8 cellular contexts compared by ENCODE assay signal in genomic region chr2:231713738-231714638, GRCh38.
A peak's percentile ranks its signal among the peaks of the same experiment; 100 is the strongest.
DNase-seq lines count a peak whose midpoint lies in the region; ATAC-seq and TF ChIP-seq lines count a peak whose summit lies in the region.

No MANE protein-coding gene starts in this region.

- no peak overlapping the region for H2AFZ ChIP-seq in parathyroid adenoma

- ATAC-seq in GM19035 (IDR thresholded peaks at IDR 0.05; ENCODE audit: unreplicated experiment) (peak; percentile 25), SK-N-SH treated with all-trans-retinoic acid at 6 μM for 48 hours (peak; percentile 61)

- POLR2A ChIA-PET in AG04449 (lab: Yijun Ruan, JAX) = interaction anchor here (0.6 to 2.5 kb wide), 10 partner anchors 7 to 253 kb away, joined by 3 to 9 read pairs (median 5); no protein-coding TSS in a partner anchor

- H3K36me3 Mint-ChIP-seq in activated naive CD8-positive, alpha-beta T cell = peaks cover 19% of the 10 kb centered on the region

- peak overlapping the region; percentile 83 for H3K4me3 Mint-ChIP-seq in activated naive CD8-positive, alpha-beta T cell

- TF ChIP-seq POLR2A in NB4 (IDR thresholded peaks at IDR 0.05; ENCODE audit: extremely low read depth, insufficient read length) = peak; percentile 29

- H3K4me1 Mint-ChIP-seq in activated naive CD8-positive, alpha-beta T cell (ENCODE audit: low read depth) = peaks cover 27% of the 10 kb centered on the region

- H3K4me1 ChIP-seq in parathyroid adenoma = peaks cover 16% of the 10 kb centered on the region
- peaks cover 0 to 58% (median 38%) of the 10 kb centered on the region in 4 donors for H3K4me1 ChIP-seq in tibial artery

- H3K9me3 Mint-ChIP-seq in activated naive CD8-positive, alpha-beta T cell (ENCODE audit: low read depth) = no peaks in the 10 kb centered on the region

- CTCF ChIA-PET in AG04449 (lab: Yijun Ruan, JAX) = interaction anchor here (0.6 to 8.7 kb wide), 47 partner anchors 9 to 153 kb away, joined by 3 to 743 read pairs (median 10); partner anchors contain the start of gene COPS7B

- no peaks in the 10 kb centered on the region for H3K36me3 ChIP-seq in parathyroid adenoma (ENCODE audit: control insufficient read depth, insufficient read depth, low read length)
- peaks cover 16 to 26% (median 17%) of the 10 kb centered on the region in 3 donors for H3K36me3 ChIP-seq in tibial artery

- no peak overlapping the region for H3K4me2 ChIP-seq in parathyroid adenoma (ENCODE audit: low read length)

- H3K27me3 ChIP-seq in parathyroid adenoma (ENCODE audit: control insufficient read depth, insufficient read depth, low read length) (no peaks in the 10 kb centered on the region), tibial artery (no peaks in the 10 kb centered on the region)

- TF ChIP-seq CTCF in AG04449 (IDR thresholded peaks at IDR 0.05; ENCODE audit: insufficient read depth, low read length, missing control alignments) (peak; percentile 98), NB4 (IDR thresholded peaks at IDR 0.05; ENCODE audit: low read depth, low read length) (peak; percentile 96), parathyroid adenoma (IDR thresholded peaks at IDR 0.05) (peak; percentile 97), tibial artery (IDR thresholded peaks at IDR 0.05) (peak; percentile 91 to 94)

- H3K27ac ChIP-seq in parathyroid adenoma = peak overlapping the region; percentile 0
- peak overlapping the region; percentile 51 to 71 for H3K27ac ChIP-seq in tibial artery

- intact Hi-C loops in head of caudate nucleus (cut with DNase I) (loop anchor here (2.0 kb wide), 1 partner anchor 37 kb away; no protein-coding TSS in a partner anchor), tibial artery (cut with DNase I; ENCODE audit: low total_unique reads) (loop anchor here (2.0 kb wide), 1 partner anchor 37 kb away; no protein-coding TSS in a partner anchor)

- H3K27me3 Mint-ChIP-seq in activated naive CD8-positive, alpha-beta T cell = no peaks in the 10 kb centered on the region

- peak overlapping the region; percentile 92 for H3K27ac Mint-ChIP-seq in activated naive CD8-positive, alpha-beta T cell

- H3K9ac ChIP-seq in parathyroid adenoma = no peak overlapping the region

- H3K9me3 ChIP-seq in parathyroid adenoma (ENCODE audit: control insufficient read depth, low read length) (no peaks in the 10 kb centered on the region), tibial artery (no peaks in the 10 kb centered on the region)

- peaks cover 12% of the 10 kb centered on the region for H3K79me2 ChIP-seq in parathyroid adenoma

- H3K4me3 ChIP-seq in AG04449 (ENCODE audit: low read depth, low read length) (no peak overlapping the region), NB4 (ENCODE audit: low read depth, low read length) (peak overlapping the region; percentile 17), parathyroid adenoma (ENCODE audit: low read depth, low read length) (no peak overlapping the region), tibial artery (no peak overlapping the region)

- no peak for DNase-seq in AG04449 (ENCODE audit: low read depth, low spot score)
- peak; percentile 95 for DNase-seq in NB4 (ENCODE audit: low read depth)
- DNase-seq in head of caudate nucleus = peak; percentile 74 to 94 (median 84)
- DNase-seq in tibial artery = peak; percentile 88 to 93

TF ChIP-seq in SK-N-SH treated with all-trans-retinoic acid at 6 μM for 48 hours, 23 proteins besides CTCF, POLR2A, EP300 and RAD21 (continues in another document):
- peak; percentile 70; the same call in 1 of the 2 replicates for TF ChIP-seq PATZ1 (CRISPR knock-in tag; IDR thresholded peaks at IDR 0.05; ENCODE audit: borderline replicate concordance)
- TF ChIP-seq ZFP30 (CRISPR knock-in tag; IDR thresholded peaks at IDR 0.05) = peak; percentile 58; the same call in 1 of the 2 replicates
- peak; percentile 88; the same call in 1 of the 2 replicates for TF ChIP-seq GLIS3 (CRISPR knock-in tag; IDR thresholded peaks at IDR 0.05)
- TF ChIP-seq ZC3H10 (CRISPR knock-in tag; IDR thresholded peaks at IDR 0.05) = peak; percentile 48; the same call in 1 of the 2 replicates
- TF ChIP-seq ZNF8 (CRISPR knock-in tag; IDR thresholded peaks at IDR 0.05) = peak; percentile 40; the same call in 1 of the 2 replicates
- peak; percentile 86; the same call in 1 of the 2 replicates for TF ChIP-seq CSRNP3 (CRISPR knock-in tag; IDR thresholded peaks at IDR 0.05)
- TF ChIP-seq, protein P1, sequence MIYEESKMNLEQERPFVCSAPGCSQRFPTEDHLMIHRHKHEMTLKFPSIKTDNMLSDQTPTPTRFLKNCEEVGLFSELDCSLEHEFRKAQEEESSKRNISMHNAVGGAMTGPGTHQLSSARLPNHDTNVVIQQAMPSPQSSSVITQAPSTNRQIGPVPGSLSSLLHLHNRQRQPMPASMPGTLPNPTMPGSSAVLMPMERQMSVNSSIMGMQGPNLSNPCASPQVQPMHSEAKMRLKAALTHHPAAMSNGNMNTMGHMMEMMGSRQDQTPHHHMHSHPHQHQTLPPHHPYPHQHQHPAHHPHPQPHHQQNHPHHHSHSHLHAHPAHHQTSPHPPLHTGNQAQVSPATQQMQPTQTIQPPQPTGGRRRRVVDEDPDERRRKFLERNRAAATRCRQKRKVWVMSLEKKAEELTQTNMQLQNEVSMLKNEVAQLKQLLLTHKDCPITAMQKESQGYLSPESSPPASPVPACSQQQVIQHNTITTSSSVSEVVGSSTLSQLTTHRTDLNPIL (CRISPR knock-in tag; IDR thresholded peaks at IDR 0.05; ENCODE audit: low read depth) = no peak
- no peak for TF ChIP-seq CSDC2 (CRISPR knock-in tag; IDR thresholded peaks at IDR 0.05)
- peak; percentile 68 for TF ChIP-seq ZNF70 (CRISPR knock-in tag; IDR thresholded peaks at IDR 0.05)
- 0 out of 2 replicates have a peak, but pooled peaks have one; percentile 74 for TF ChIP-seq ESRRG (CRISPR knock-in tag; IDR thresholded peaks at IDR 0.05)
- no peak for TF ChIP-seq POU6F1 (CRISPR knock-in tag; IDR thresholded peaks at IDR 0.05; ENCODE audit: borderline replicate concordance, low read depth)
- TF ChIP-seq ZNF565 (CRISPR knock-in tag; conservative IDR thresholded peaks at IDR 0.05; ENCODE audit: low read depth) = no peak
